In genomic region chr19:3135961-3136683, GRCh38 we compare ENCODE assay signal across 8 cellular contexts. TPM values are rescaled to one million over a fixed set of nuclear protein-coding genes. Genes with fewer than 3 reads are reported as not detected.
DNase-seq lines count a peak whose midpoint lies in the region; ATAC-seq lines count a peak whose summit lies in the region.

Gene GNA15, plus strand, starts transcription at chr19:3136033. Its CDS starts 418 bp downstream, at chr19:3136451.

- peak; percentile 55 to 59 for DNase-seq in AML-193 (lab: John Stamatoyannopoulos, UW)
- DNase-seq in KBM-7, result peak; percentile 62
- DNase-seq in activated T-helper 2 cell treated with anti-CD3 and anti-CD28 coated beads, Interferon-gamma antibody, Interleukin-2, Interleukin-4, amounts not matched to agents 10 μg/mL and 5 μg/mL and 100 μg/mL, durations not matched to agents 14 hours and 24 hours and 36 hours (ENCODE audit: low spot score), result peak; percentile 43
- peak; percentile 18 to 35 for DNase-seq in memory B cell (ENCODE audit: low spot score in 2 of 2)
- DNase-seq in NCI-H1092 treated with DMSO at 0.1 percent for 48 hours (lab: John Stamatoyannopoulos, UW), result no peak

- peak within 1 kb of the TSS; percentile 74 for H3K27ac Mint-ChIP-seq in activated T-helper 2 cell treated with anti-CD3 and anti-CD28 coated beads, Interferon-gamma antibody, Interleukin-2, Interleukin-4, amounts not matched to agents 10 μg/mL and 5 μg/mL and 100 μg/mL, durations not matched to agents 14 hours and 24 hours and 36 hours
- H3K27ac Mint-ChIP-seq in memory B cell, result no peak within 1 kb of the TSS

- peaks cover 34% of the 10 kb centered on the region for H3K4me1 Mint-ChIP-seq in activated T-helper 2 cell treated with anti-CD3 and anti-CD28 coated beads, Interferon-gamma antibody, Interleukin-2, Interleukin-4, amounts not matched to agents 10 μg/mL and 5 μg/mL and 100 μg/mL, durations not matched to agents 14 hours and 24 hours and 36 hours (ENCODE audit: low read depth)
- H3K4me1 Mint-ChIP-seq in memory B cell, result peaks cover 14% of the 10 kb centered on the region

- peak within 1 kb of the TSS; percentile 85 for H3K4me3 Mint-ChIP-seq in activated T-helper 2 cell treated with anti-CD3 and anti-CD28 coated beads, Interferon-gamma antibody, Interleukin-2, Interleukin-4, amounts not matched to agents 10 μg/mL and 5 μg/mL and 100 μg/mL, durations not matched to agents 14 hours and 24 hours and 36 hours (ENCODE audit: low read depth)
- H3K4me3 Mint-ChIP-seq in memory B cell, result no peak within 1 kb of the TSS

- no peaks in the 10 kb centered on the region for H3K27me3 Mint-ChIP-seq in activated T-helper 2 cell treated with anti-CD3 and anti-CD28 coated beads, Interferon-gamma antibody, Interleukin-2, Interleukin-4, amounts not matched to agents 10 μg/mL and 5 μg/mL and 100 μg/mL, durations not matched to agents 14 hours and 24 hours and 36 hours (ENCODE audit: low read depth)
- H3K27me3 Mint-ChIP-seq in memory B cell, result peaks cover 10% of the 10 kb centered on the region

- peak; percentile 58 for ATAC-seq in memory B cell (ENCODE audit: low read depth)
- ATAC-seq in GM18520 (IDR thresholded peaks at IDR 0.05; ENCODE audit: unreplicated experiment), result no peak
- no peak for ATAC-seq in HG03045 (IDR thresholded peaks at IDR 0.05; ENCODE audit: unreplicated experiment)
- no peak for ATAC-seq in GM18861 (IDR thresholded peaks at IDR 0.05; ENCODE audit: unreplicated experiment)

- H3K9me3 Mint-ChIP-seq in activated T-helper 2 cell treated with anti-CD3 and anti-CD28 coated beads, Interferon-gamma antibody, Interleukin-2, Interleukin-4, amounts not matched to agents 10 μg/mL and 5 μg/mL and 100 μg/mL, durations not matched to agents 14 hours and 24 hours and 36 hours, result no peaks in the 10 kb centered on the region
- H3K9me3 Mint-ChIP-seq in memory B cell, result peaks cover 3% of the 10 kb centered on the region

- in situ Hi-C loops in KBM-7 (cut with MboI; ENCODE audit: low pct_unique_long_range_greater_than_20kb, low sequenced_read_pairs), result no loop called here

- intact Hi-C loops in activated T-helper 2 cell treated with anti-CD3 and anti-CD28 coated beads, Interferon-gamma antibody, Interleukin-2, Interleukin-4, amounts not matched to agents 10 μg/mL and 5 μg/mL and 100 μg/mL, durations not matched to agents 14 hours and 24 hours and 36 hours (cut with micrococcal nuclease), result no loop called here

- H3K36me3 Mint-ChIP-seq in activated T-helper 2 cell treated with anti-CD3 and anti-CD28 coated beads, Interferon-gamma antibody, Interleukin-2, Interleukin-4, amounts not matched to agents 10 μg/mL and 5 μg/mL and 100 μg/mL, durations not matched to agents 14 hours and 24 hours and 36 hours (ENCODE audit: low read depth), result peaks cover 34% of the 10 kb centered on the region
- H3K36me3 Mint-ChIP-seq in memory B cell, result no peaks in the 10 kb centered on the region

RNA-seq across cellular contexts. Expression of gene GNA15, which starts in this region (rescaled TPM):
- 174 and 176 TPM in 2 replicates for total RNA-seq in activated T-helper 2 cell treated with anti-CD3 and anti-CD28 coated beads, Interferon-gamma antibody, Interleukin-2, Interleukin-4, amounts not matched to agents 10 μg/mL and 5 μg/mL and 100 μg/mL, durations not matched to agents 14 hours and 24 hours and 36 hours
